ENCODE assay signal across 19 cellular contexts in genomic region chr14:101034986-101035385, GRCh38.
"Had no signal": no experiment of that assay in that cellular context is flagged by ENCODE, and none has a peak within 500 bp of the region (broad histone marks: within the 10 kb centered on the region; RNA-seq: fewer than 3 reads in every experiment).

No MANE protein-coding gene starts in this region.

- H3K36me3 ChIP-seq: transverse colon had no signal

- H3K9me3 ChIP-seq: transverse colon had no signal

- H3K27ac ChIP-seq: foreskin keratinocyte, transverse colon, VCaP had no signal

- ATAC-seq: activated T-helper 17 cell treated with anti-CD3 and anti-CD28 coated beads, Interleukin-2, amount 50 U/mL, for 72 hours; foreskin keratinocyte; SK-N-SH treated with all-trans-retinoic acid at 6 μM for 48 hours; stimulated activated naive CD8-positive, alpha-beta T cell treated with anti-CD3 and anti-CD28 coated beads, Interleukin-15, amount 100 ng/mL, for 72 hours; T-cell had no signal

- H3K27me3 ChIP-seq: foreskin keratinocyte, transverse colon had no signal

- H3K27ac Mint-ChIP-seq: activated naive CD4-positive, alpha-beta T cell treated with anti-CD3 and anti-CD28 coated beads for 36 hours; activated naive CD8-positive, alpha-beta T cell treated with anti-CD3 and anti-CD28 coated beads, Interleukin-2, amount 10 ng/mL, durations not matched to agents 7 days and 5 days; activated T-cell treated with anti-CD3 and anti-CD28 coated beads, Interleukin-2, amount 50 U/mL, for 24 hours; activated T-helper 17 cell treated with anti-CD3 and anti-CD28 coated beads, Interleukin-2, amount 50 U/mL, for 72 hours; immature natural killer cell; nephron progenitor cell; progenitor cell of endocrine pancreas; stimulated activated naive CD8-positive, alpha-beta T cell treated with anti-CD3 and anti-CD28 coated beads, Interleukin-15, amount 100 ng/mL, for 72 hours; T-cell; T-helper 2 cell treated with Interferon-gamma antibody and Interleukin-4, amounts not matched to agents 5 μg/mL and 100 μg/mL, for 36 hours had no signal

- H3K4me3 ChIP-seq: transverse colon had no signal

- H3K4me1 ChIP-seq: foreskin keratinocyte, transverse colon had no signal

- H3K9me3 Mint-ChIP-seq: activated naive CD4-positive, alpha-beta T cell treated with anti-CD3 and anti-CD28 coated beads for 36 hours; activated naive CD8-positive, alpha-beta T cell treated with anti-CD3 and anti-CD28 coated beads, Interleukin-2, amount 10 ng/mL, durations not matched to agents 7 days and 5 days; activated T-cell treated with anti-CD3 and anti-CD28 coated beads, Interleukin-2, amount 50 U/mL, for 24 hours; activated T-helper 17 cell treated with anti-CD3 and anti-CD28 coated beads, Interleukin-2, amount 50 U/mL, for 72 hours; immature natural killer cell; stimulated activated naive CD8-positive, alpha-beta T cell treated with anti-CD3 and anti-CD28 coated beads, Interleukin-15, amount 100 ng/mL, for 72 hours; T-cell; T-helper 2 cell treated with Interferon-gamma antibody and Interleukin-4, amounts not matched to agents 5 μg/mL and 100 μg/mL, for 36 hours had no signal

- H3K27me3 Mint-ChIP-seq: activated naive CD8-positive, alpha-beta T cell treated with anti-CD3 and anti-CD28 coated beads, Interleukin-2, amount 10 ng/mL, durations not matched to agents 7 days and 5 days; progenitor cell of endocrine pancreas; stimulated activated naive CD8-positive, alpha-beta T cell treated with anti-CD3 and anti-CD28 coated beads, Interleukin-15, amount 100 ng/mL, for 72 hours had no signal

- H3K4me3 Mint-ChIP-seq: activated naive CD4-positive, alpha-beta T cell treated with anti-CD3 and anti-CD28 coated beads for 36 hours; activated naive CD8-positive, alpha-beta T cell treated with anti-CD3 and anti-CD28 coated beads, Interleukin-2, amount 10 ng/mL, durations not matched to agents 7 days and 5 days; activated T-cell treated with anti-CD3 and anti-CD28 coated beads, Interleukin-2, amount 50 U/mL, for 24 hours; activated T-helper 17 cell treated with anti-CD3 and anti-CD28 coated beads, Interleukin-2, amount 50 U/mL, for 72 hours; immature natural killer cell; nephron progenitor cell; stimulated activated naive CD8-positive, alpha-beta T cell treated with anti-CD3 and anti-CD28 coated beads, Interleukin-15, amount 100 ng/mL, for 72 hours; T-cell; T-helper 2 cell treated with Interferon-gamma antibody and Interleukin-4, amounts not matched to agents 5 μg/mL and 100 μg/mL, for 36 hours had no signal

- DNase-seq: activated naive CD4-positive, alpha-beta T cell treated with anti-CD3 and anti-CD28 coated beads for 36 hours; activated T-cell treated with anti-CD3 and anti-CD28 coated beads, Interleukin-2, amount 50 U/mL, for 24 hours; amygdala; cerebellar nuclear complex; effector CD4-positive, alpha-beta T cell; erythroblast; foreskin keratinocyte; immature natural killer cell; nephron progenitor cell; stimulated activated CD4-positive, alpha-beta T cell treated with anti-CD3 and anti-CD28 coated beads, Interleukin-1b, Interleukin-23, amount 100 ng/mL, for 48 hours; stimulated activated naive CD8-positive, alpha-beta T cell treated with anti-CD3 and anti-CD28 coated beads, Interleukin-15, amount 100 ng/mL, for 72 hours; T-cell; transverse colon had no signal

- H3K36me3 Mint-ChIP-seq: activated naive CD8-positive, alpha-beta T cell treated with anti-CD3 and anti-CD28 coated beads, Interleukin-2, amount 10 ng/mL, durations not matched to agents 7 days and 5 days; immature natural killer cell; T-cell had no signal

- H3K4me1 Mint-ChIP-seq: activated naive CD8-positive, alpha-beta T cell treated with anti-CD3 and anti-CD28 coated beads, Interleukin-2, amount 10 ng/mL, durations not matched to agents 7 days and 5 days; activated T-helper 17 cell treated with anti-CD3 and anti-CD28 coated beads, Interleukin-2, amount 50 U/mL, for 72 hours; immature natural killer cell; nephron progenitor cell; stimulated activated naive CD8-positive, alpha-beta T cell treated with anti-CD3 and anti-CD28 coated beads, Interleukin-15, amount 100 ng/mL, for 72 hours; T-cell had no signal
